ENCODE assay signal across 8 cellular contexts in the genomic region with DNA sequence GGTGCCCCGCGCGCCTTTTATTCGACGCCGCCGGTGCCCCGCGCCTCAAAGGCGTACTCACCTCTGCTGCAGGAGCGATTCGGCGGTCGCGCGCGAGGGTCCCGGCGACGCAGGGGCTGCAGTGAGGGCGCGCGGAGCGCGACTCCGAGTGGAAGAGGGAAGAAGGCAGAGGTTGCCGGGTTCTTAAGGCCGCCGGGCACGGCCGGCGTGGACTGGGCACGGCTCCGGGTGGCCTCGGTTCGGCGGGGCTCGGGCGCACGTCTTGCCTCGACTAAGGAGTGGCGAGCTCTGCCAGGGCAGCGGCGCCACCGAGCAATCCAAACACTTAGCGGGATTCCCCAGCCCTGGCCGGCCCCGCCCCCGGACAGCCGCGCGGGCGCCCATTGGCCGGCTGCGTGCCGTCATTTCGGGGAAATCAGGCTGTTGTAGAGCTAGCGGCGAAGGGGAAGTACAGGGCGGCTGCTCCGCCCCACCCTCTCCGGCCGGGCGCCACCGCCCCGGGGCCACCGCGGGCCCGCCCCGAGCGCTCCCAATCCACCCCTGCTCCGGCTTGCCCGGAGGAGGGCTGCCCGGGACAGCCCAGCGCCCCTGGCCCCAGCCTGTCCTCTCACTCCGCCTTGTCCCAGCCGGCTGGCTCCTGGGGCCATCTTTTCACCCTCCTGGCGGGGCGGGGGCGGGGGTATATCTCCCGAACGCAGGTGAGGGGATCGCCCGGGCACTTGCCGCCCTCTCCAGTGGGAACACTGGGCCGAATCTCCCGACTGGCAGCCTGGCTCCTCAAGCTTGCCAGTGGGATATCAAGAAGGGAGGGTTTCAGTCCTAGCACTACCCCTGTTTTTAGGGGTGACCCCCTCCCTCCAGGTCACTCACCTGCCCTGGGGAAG. TPM values are rescaled to one million over a fixed set of nuclear protein-coding genes. Genes with fewer than 3 reads are reported as not detected.
DNase-seq lines count a peak whose midpoint lies in the region; ATAC-seq lines count a peak whose summit lies in the region.

A gene with protein sequence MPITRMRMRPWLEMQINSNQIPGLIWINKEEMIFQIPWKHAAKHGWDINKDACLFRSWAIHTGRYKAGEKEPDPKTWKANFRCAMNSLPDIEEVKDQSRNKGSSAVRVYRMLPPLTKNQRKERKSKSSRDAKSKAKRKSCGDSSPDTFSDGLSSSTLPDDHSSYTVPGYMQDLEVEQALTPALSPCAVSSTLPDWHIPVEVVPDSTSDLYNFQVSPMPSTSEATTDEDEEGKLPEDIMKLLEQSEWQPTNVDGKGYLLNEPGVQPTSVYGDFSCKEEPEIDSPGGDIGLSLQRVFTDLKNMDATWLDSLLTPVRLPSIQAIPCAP (minus strand): TSS at position 290 of the 884 bp plus-strand sequence. CDS start 1,295 bp downstream, outside the sequence.

- DNase-seq in COLO668 (lab: John Stamatoyannopoulos, UW; ENCODE audit: unreplicated experiment) (peak; percentile 92), HPDE6-E6E7 (ENCODE audit: extremely low spot score) (peak; percentile 94), NK-92 (lab: John Stamatoyannopoulos, UW; ENCODE audit: unreplicated experiment) (peak; percentile 77), lung microvascular endothelial cell (ENCODE audit: low read depth in 2 of 2) (peak; percentile 96 to 98)
- DNase-seq in activated CD8-positive, alpha-beta memory T cell treated with anti-CD3 and anti-CD28 coated beads for 1 hour (ENCODE audit: extremely low read depth in 1 of 2, low read depth in 1 of 2), result peak; percentile 87 to 97
- peak; percentile 97 for DNase-seq in effector CD4-positive, alpha-beta T cell
- peak; percentile 94 for DNase-seq in stimulated activated CD8-positive, alpha-beta memory T cell treated with anti-CD3 and anti-CD28 coated beads, Interleukin-12 subunit alpha, Interleukin-12 subunit beta, amount 100 ng/mL, for 1 hour (ENCODE audit: low read depth)

- peak; percentile 75 for ATAC-seq in GM19467 (IDR thresholded peaks at IDR 0.05; ENCODE audit: unreplicated experiment)

RNA-seq across cellular contexts. Expression of the gene that starts here (rescaled TPM):
- total RNA-seq in lung microvascular endothelial cell, result 9.2 and 16.1 TPM in 2 replicates

Comparison
In these comparisons a context has a peak if more than half of its experiments do, and no peak if none do; other contexts are left out.
1. Peak in every context shown above with its lines: DNase-seq and ATAC-seq.